3 cellular contexts compared by ENCODE assay signal in the genomic region with DNA sequence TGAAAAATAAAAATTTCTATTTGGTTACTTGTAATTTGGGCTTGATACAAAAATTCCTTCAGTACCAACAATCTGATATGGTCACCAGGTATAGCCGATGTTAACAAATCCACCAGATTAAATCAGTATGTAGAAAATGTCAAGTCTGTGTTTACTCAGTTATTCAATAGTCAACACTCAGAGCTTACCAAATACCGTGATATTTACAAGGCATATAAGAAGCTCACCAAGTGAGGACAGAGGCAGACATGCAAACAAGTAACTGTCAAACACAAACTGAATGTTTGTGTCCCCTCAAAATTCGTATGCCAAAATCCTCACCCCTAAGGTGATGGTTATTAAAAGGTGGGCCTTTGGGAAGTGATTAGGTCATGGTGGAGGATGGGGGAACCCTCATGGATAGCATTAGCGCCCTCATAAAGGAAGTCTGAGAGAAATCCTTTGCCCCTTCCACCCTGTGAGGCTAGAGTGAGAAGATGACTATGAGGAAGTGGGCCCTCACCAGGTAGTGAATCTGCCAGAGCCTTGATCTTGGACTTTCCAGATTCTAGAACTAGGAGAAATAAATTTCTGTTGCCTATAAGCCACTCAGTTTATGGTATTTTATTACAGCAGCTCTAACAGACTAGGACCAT.
TF ChIP-seq lines count a peak whose summit lies in the region.

No MANE protein-coding gene starts in this region.

TF ChIP-seq in HCT116, 20 proteins besides CTCF, POLR2A, EP300 and RAD21:
- TF ChIP-seq ZFX (IDR thresholded peaks at IDR 0.05) (no peak), YY1 (IDR thresholded peaks at IDR 0.05; ENCODE audit: extremely low read depth, insufficient replicate concordance, low read depth, low read length) (no peak), SIN3A (IDR thresholded peaks at IDR 0.05; ENCODE audit: low read depth) (no peak), TCF7L2 (IDR thresholded peaks at IDR 0.05; ENCODE audit: borderline replicate concordance, extremely low read depth, insufficient read depth, insufficient read length) (no peak), FOSL1 (IDR thresholded peaks at IDR 0.05; ENCODE audit: low read depth) (no peak)
- TF ChIP-seq, protein P1, sequence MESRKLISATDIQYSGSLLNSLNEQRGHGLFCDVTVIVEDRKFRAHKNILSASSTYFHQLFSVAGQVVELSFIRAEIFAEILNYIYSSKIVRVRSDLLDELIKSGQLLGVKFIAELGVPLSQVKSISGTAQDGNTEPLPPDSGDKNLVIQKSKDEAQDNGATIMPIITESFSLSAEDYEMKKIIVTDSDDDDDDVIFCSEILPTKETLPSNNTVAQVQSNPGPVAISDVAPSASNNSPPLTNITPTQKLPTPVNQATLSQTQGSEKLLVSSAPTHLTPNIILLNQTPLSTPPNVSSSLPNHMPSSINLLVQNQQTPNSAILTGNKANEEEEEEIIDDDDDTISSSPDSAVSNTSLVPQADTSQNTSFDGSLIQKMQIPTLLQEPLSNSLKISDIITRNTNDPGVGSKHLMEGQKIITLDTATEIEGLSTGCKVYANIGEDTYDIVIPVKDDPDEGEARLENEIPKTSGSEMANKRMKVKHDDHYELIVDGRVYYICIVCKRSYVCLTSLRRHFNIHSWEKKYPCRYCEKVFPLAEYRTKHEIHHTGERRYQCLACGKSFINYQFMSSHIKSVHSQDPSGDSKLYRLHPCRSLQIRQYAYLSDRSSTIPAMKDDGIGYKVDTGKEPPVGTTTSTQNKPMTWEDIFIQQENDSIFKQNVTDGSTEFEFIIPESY (IDR thresholded peaks at IDR 0.05; ENCODE audit: extremely low read depth, insufficient replicate concordance, low read length): no peak
- TF ChIP-seq, protein P2, sequence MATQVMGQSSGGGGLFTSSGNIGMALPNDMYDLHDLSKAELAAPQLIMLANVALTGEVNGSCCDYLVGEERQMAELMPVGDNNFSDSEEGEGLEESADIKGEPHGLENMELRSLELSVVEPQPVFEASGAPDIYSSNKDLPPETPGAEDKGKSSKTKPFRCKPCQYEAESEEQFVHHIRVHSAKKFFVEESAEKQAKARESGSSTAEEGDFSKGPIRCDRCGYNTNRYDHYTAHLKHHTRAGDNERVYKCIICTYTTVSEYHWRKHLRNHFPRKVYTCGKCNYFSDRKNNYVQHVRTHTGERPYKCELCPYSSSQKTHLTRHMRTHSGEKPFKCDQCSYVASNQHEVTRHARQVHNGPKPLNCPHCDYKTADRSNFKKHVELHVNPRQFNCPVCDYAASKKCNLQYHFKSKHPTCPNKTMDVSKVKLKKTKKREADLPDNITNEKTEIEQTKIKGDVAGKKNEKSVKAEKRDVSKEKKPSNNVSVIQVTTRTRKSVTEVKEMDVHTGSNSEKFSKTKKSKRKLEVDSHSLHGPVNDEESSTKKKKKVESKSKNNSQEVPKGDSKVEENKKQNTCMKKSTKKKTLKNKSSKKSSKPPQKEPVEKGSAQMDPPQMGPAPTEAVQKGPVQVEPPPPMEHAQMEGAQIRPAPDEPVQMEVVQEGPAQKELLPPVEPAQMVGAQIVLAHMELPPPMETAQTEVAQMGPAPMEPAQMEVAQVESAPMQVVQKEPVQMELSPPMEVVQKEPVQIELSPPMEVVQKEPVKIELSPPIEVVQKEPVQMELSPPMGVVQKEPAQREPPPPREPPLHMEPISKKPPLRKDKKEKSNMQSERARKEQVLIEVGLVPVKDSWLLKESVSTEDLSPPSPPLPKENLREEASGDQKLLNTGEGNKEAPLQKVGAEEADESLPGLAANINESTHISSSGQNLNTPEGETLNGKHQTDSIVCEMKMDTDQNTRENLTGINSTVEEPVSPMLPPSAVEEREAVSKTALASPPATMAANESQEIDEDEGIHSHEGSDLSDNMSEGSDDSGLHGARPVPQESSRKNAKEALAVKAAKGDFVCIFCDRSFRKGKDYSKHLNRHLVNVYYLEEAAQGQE (IDR thresholded peaks at IDR 0.05; ENCODE audit: low read depth): no peak

TF ChIP-seq in K562, 482 proteins besides CTCF, POLR2A, EP300 and RAD21:
- TF ChIP-seq SPI1 (IDR thresholded peaks at IDR 0.05; ENCODE audit: borderline replicate concordance, low read depth, low read length) (0 out of 2 replicates have a peak, but pooled peaks have one; percentile 18), SNRNP70 (optimal IDR thresholded peaks at IDR 0.05; ENCODE audit: low read depth, low read length) (no peak)

TF ChIP-seq in HepG2, 621 proteins besides CTCF, POLR2A, EP300 and RAD21:
- no peak for TF ChIP-seq U2AF2 (IDR thresholded peaks at IDR 0.05; ENCODE audit: low read depth, low read length)
- TF ChIP-seq, protein P3, sequence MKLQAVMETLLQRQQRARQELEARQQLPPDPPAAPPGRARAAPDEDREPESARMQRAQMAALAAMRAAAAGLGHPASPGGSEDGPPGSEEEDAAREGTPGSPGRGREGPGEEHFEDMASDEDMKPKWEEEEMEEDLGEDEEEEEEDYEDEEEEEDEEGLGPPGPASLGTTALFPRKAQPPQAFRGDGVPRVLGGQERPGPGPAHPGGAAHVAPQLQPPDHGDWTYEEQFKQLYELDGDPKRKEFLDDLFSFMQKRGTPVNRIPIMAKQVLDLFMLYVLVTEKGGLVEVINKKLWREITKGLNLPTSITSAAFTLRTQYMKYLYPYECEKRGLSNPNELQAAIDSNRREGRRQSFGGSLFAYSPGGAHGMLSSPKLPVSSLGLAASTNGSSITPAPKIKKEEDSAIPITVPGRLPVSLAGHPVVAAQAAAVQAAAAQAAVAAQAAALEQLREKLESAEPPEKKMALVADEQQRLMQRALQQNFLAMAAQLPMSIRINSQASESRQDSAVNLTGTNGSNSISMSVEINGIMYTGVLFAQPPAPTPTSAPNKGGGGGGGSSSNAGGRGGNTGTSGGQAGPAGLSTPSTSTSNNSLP (IDR thresholded peaks at IDR 0.05; ENCODE audit: low read depth, low read length): 0 out of 2 replicates have a peak, but pooled peaks have one; percentile 17
